25 cellular contexts compared by ENCODE assay signal in the genomic region with DNA sequence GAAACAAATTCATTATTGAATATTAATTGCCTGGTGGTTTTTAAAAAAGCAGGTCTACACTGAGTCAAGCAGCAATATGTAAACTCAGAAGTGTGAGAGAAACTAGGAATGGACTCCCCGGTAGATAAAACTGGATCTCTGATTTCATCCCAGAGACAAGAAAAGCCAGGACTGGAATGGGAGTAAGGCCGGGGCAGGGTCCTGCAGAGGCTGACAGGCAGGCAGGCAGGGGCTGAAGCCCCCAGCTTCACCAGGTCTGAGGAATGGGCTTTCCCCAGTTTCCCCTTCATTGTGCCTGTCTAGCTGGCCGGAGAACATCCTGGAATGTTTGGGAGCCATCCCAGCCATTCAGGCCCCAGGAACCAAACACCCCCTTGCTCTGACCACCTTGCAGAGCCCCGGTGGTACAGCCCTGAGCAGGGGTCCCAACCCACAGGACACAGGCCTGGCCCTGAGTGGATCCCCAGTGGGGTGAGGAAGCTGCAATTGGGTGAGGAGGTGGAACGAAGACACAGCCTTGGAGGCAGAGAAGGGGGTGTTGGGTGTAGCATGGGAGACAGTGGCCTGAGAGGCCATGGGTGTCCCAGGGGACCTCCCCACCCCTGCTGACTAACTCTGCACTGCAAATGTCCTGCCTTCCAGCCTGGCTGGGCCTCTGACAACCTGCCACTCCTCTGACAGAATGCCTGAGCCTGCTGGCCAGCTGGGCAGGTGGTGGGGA. TPM values are rescaled to one million over a fixed set of nuclear protein-coding genes. Genes with fewer than 3 reads are reported as not detected.
"Had no signal": no experiment of that assay in that cellular context is flagged by ENCODE, and none has a peak within 500 bp of the region (broad histone marks: within the 10 kb centered on the region; RNA-seq: fewer than 3 reads in every experiment).

No MANE protein-coding gene starts in this region.

- H3K36me3 Mint-ChIP-seq: activated naive CD8-positive, alpha-beta T cell; stimulated activated naive B cell treated with anti-CD40 and anti-IgM and Interleukin-4, amounts not matched to agents 10 μg/mL and 1 μg/mL and 100 μg/mL, for 72 hours had no signal

- H3K9me3 Mint-ChIP-seq: activated T-cell treated with anti-CD3 and anti-CD28 coated beads, Interleukin-2, amount 50 U/mL, for 4 hours; activated T-helper 2 cell treated with anti-CD3 and anti-CD28 coated beads, Interferon-gamma antibody, Interleukin-2, Interleukin-4, amounts not matched to agents 10 μg/mL and 5 μg/mL and 100 μg/mL, durations not matched to agents 14 hours and 24 hours and 36 hours; nephron progenitor cell; stimulated activated naive B cell treated with anti-CD40 and anti-IgM and Interleukin-4, amounts not matched to agents 10 μg/mL and 1 μg/mL and 100 μg/mL, for 72 hours had no signal

- H3K27ac Mint-ChIP-seq: activated naive CD8-positive, alpha-beta T cell; activated T-helper 2 cell treated with anti-CD3 and anti-CD28 coated beads, Interferon-gamma antibody, Interleukin-2, Interleukin-4, amounts not matched to agents 10 μg/mL and 5 μg/mL and 100 μg/mL, durations not matched to agents 14 hours and 24 hours and 36 hours; nephron progenitor cell; stimulated activated naive B cell treated with anti-CD40 and anti-IgM and Interleukin-4, amounts not matched to agents 10 μg/mL and 1 μg/mL and 100 μg/mL, for 72 hours had no signal

- H3K36me3 ChIP-seq: adrenal gland, ascending aorta, brain microvascular endothelial cell had no signal

- DNase-seq: activated naive CD4-positive, alpha-beta T cell; activated T-cell treated with anti-CD3 and anti-CD28 coated beads, Interleukin-2, amount 50 U/mL, for 4 hours; adrenal gland; brain microvascular endothelial cell; caudate nucleus; dermis blood vessel endothelial cell; effector CD8-positive, alpha-beta T cell; erythroblast; glutamatergic neuron; hippocampal formation; nephron progenitor cell; psoas muscle; right cardiac atrium; stimulated activated CD4-positive, alpha-beta T cell treated with anti-CD3 and anti-CD28 coated beads, Interleukin-2, amount 100 ng/mL, for 24 hours; stimulated activated naive B cell treated with anti-CD40 and anti-IgM and Interleukin-4, amounts not matched to agents 10 μg/mL and 1 μg/mL and 100 μg/mL, for 72 hours; T-helper 9 cell; testis; trophoblast cell had no signal

- H3K4me3 Mint-ChIP-seq: activated naive CD8-positive, alpha-beta T cell; activated T-cell treated with anti-CD3 and anti-CD28 coated beads, Interleukin-2, amount 50 U/mL, for 4 hours; nephron progenitor cell; stimulated activated naive B cell treated with anti-CD40 and anti-IgM and Interleukin-4, amounts not matched to agents 10 μg/mL and 1 μg/mL and 100 μg/mL, for 72 hours had no signal

- H3K4me1 Mint-ChIP-seq: stimulated activated naive B cell treated with anti-CD40 and anti-IgM and Interleukin-4, amounts not matched to agents 10 μg/mL and 1 μg/mL and 100 μg/mL, for 72 hours had no signal

- H3K27me3 ChIP-seq: adrenal gland, ascending aorta, brain microvascular endothelial cell, testis had no signal

- ATAC-seq: activated T-cell treated with anti-CD3 and anti-CD28 coated beads, Interleukin-2, amount 50 U/mL, for 4 hours; psoas muscle; right cardiac atrium; stimulated activated naive B cell treated with anti-CD40 and anti-IgM and Interleukin-4, amounts not matched to agents 10 μg/mL and 1 μg/mL and 100 μg/mL, for 72 hours had no signal

- H3K9me3 ChIP-seq: adrenal gland, ascending aorta, psoas muscle, testis had no signal

- H3K27ac ChIP-seq: adrenal gland, ascending aorta, brain microvascular endothelial cell, psoas muscle, skin epidermis, testis had no signal

- H3K4me3 ChIP-seq: adrenal gland, ascending aorta, psoas muscle, skin epidermis, testis had no signal

- H3K4me1 ChIP-seq: adrenal gland, ascending aorta, psoas muscle, testis had no signal

- H3K27me3 Mint-ChIP-seq: activated naive CD8-positive, alpha-beta T cell had no signal

RNA-seq across cellular contexts. Expression of a gene that starts 32.8 kb away (rescaled TPM):
- total RNA-seq: activated T-cell treated with anti-CD3 and anti-CD28 coated beads, Interleukin-2, amount 50 U/mL, for 4 hours; activated T-helper 2 cell treated with anti-CD3 and anti-CD28 coated beads, Interferon-gamma antibody, Interleukin-2, Interleukin-4, amounts not matched to agents 10 μg/mL and 5 μg/mL and 100 μg/mL, durations not matched to agents 14 hours and 24 hours and 36 hours; ascending aorta; T-helper 1 cell treated with Interleukin-12 subunit alpha and Interleukin-12 subunit beta and Interleukin-4 antibody, amounts not matched to agents 30 ng/mL and 1 ng/mL, for 36 hours had no signal
- polyA plus RNA-seq: liver had no signal

RNA-seq across cellular contexts. Expression of a gene that starts 49.3 kb away (rescaled TPM):
- total RNA-seq: ascending aorta, mononuclear cell had no signal
